In genomic region chr20:34824861-34825529, GRCh38 we compare ENCODE assay signal across 8 cellular contexts. TPM values are rescaled to one million over a fixed set of nuclear protein-coding genes. Genes with fewer than 3 reads are reported as not detected.
DNase-seq lines count a peak whose midpoint lies in the region; ATAC-seq and TF ChIP-seq lines count a peak whose summit lies in the region.

No MANE protein-coding gene starts in this region.

- DNase-seq in AG04450 (ENCODE audit: low read depth, low spot score): no peak
- peak; percentile 1 for DNase-seq in NOMO-1 treated with dmso at 0.1 percent for 144 hours (lab: John Stamatoyannopoulos, UW; ENCODE audit: unreplicated experiment)
- peak; percentile 75 for DNase-seq in activated T-cell treated with anti-CD3 and anti-CD28 coated beads, Interleukin-2, amount 50 U/mL, for 1 hour
- DNase-seq in stimulated activated CD8-positive, alpha-beta memory T cell treated with anti-CD3 and anti-CD28 coated beads, Interleukin-7, amount 100 ng/mL, for 1 hour (ENCODE audit: low read depth in 2 of 2): peak; percentile 29 to 39

- POLR2A ChIA-PET in AG04450 (lab: Yijun Ruan, JAX): interaction anchor here (0.5 kb wide), 2 partner anchors 13 to 629 kb away, joined by 3 to 5 read pairs; no protein-coding TSS in a partner anchor

- H3K27me3 ChIP-seq in AG04450 (ENCODE audit: control insufficient read depth, insufficient read depth, low read length): no peaks in the 10 kb centered on the region
- H3K27me3 ChIP-seq in muscle layer of colon (ENCODE audit: control insufficient read depth in 1 of 2, insufficient read depth in 2 of 2, low read length in 2 of 2): no peaks in the 10 kb centered on the region

- H3K4me1 ChIP-seq in muscle layer of colon (ENCODE audit: insufficient read depth, low read length): peaks cover 26% of the 10 kb centered on the region

- ATAC-seq in GM18873 (IDR thresholded peaks at IDR 0.05; ENCODE audit: low FRiP score, unreplicated experiment): peak; percentile 38
- peak; percentile 67 for ATAC-seq in HG03159 (IDR thresholded peaks at IDR 0.05; ENCODE audit: unreplicated experiment)
- peak; percentile 68 for ATAC-seq in esophagus mucosa

- peak overlapping the region; percentile 84 for H3K9ac ChIP-seq in muscle layer of colon (ENCODE audit: low read length)

- H3K27ac ChIP-seq in AG04450 (ENCODE audit: low read depth, low read length) (peak overlapping the region; percentile 39), muscle layer of colon (ENCODE audit: low read depth, low read length) (peak overlapping the region; percentile 88)

- TF ChIP-seq CTCF in AG04450 (IDR thresholded peaks at IDR 0.05; ENCODE audit: low read depth, low read length): no peak

- peaks cover 4% of the 10 kb centered on the region for H3K36me3 ChIP-seq in muscle layer of colon (ENCODE audit: insufficient read depth, low read length)

- H3K4me3 ChIP-seq in AG04450 (ENCODE audit: low read depth, low read length): peak overlapping the region; percentile 96
- peak overlapping the region; percentile 94 to 96 for H3K4me3 ChIP-seq in muscle layer of colon (ENCODE audit: low read depth in 1 of 2, low read length in 2 of 2)

- CTCF ChIA-PET in AG04450 (lab: Charles Lee): interaction anchor here (0.9 to 1.0 kb wide), 2 partner anchors 50 to 271 kb away, joined by 3 to 4 read pairs; no protein-coding TSS in a partner anchor

- H3K9me3 ChIP-seq in AG04450 (ENCODE audit: control insufficient read depth, insufficient read depth, low read length) (no peaks in the 10 kb centered on the region), muscle layer of colon (ENCODE audit: low read length) (no peaks in the 10 kb centered on the region)

RNA-seq across cellular contexts. Expression of gene NCOA6, which starts 0.5 kb away (rescaled TPM):
- polyA plus RNA-seq in AG04450 (2011; rRNA removed): 15.5 and 15.6 TPM in 2 replicates
- polyA minus RNA-seq in AG04450 (2011; rRNA and poly(A)+ RNA removed): 26.4 and 27.1 TPM in 2 replicates
- 23.1 TPM for total RNA-seq in esophagus mucosa

RNA-seq across cellular contexts. Expression of gene GGT7, which starts 47.7 kb away (rescaled TPM):
- polyA plus RNA-seq in AG04450 (2011; rRNA removed): 12.1 and 16.2 TPM in 2 replicates
- polyA minus RNA-seq in AG04450 (2011; rRNA and poly(A)+ RNA removed): 12.0 and 18.7 TPM in 2 replicates
- total RNA-seq in esophagus mucosa: 5.1 TPM

RNA-seq across cellular contexts. Expression of gene ACSS2, which starts 51.4 kb away (rescaled TPM):
- 37.3 and 43.6 TPM in 2 replicates for polyA plus RNA-seq in AG04450 (2011; rRNA removed)
- 85.1 and 99.8 TPM in 2 replicates for polyA minus RNA-seq in AG04450 (2011; rRNA and poly(A)+ RNA removed)
- total RNA-seq in esophagus mucosa: 83.1 TPM
